Comparison of ENCODE assay signal across 8 cellular contexts in genomic region chr6:21593412-21593926, GRCh38. TPM values are rescaled to one million over a fixed set of nuclear protein-coding genes. Genes with fewer than 3 reads are reported as not detected.
DNase-seq lines count a peak whose midpoint lies in the region; ATAC-seq and TF ChIP-seq lines count a peak whose summit lies in the region.

Gene SOX4 (plus strand): TSS chr6:21593751. CDS start chr6:21594535, 784 bp downstream.

- H3K36me3 ChIP-seq in BLaER1 treated with 17β-estradiol and CSF1 and Interleukin-3, amounts not matched to agents 10 nM and 100 nM, result peaks cover 0 to 37% (median 32%) of the 10 kb centered on the region in 11 experiments; a peak in 16 of 22 replicates
- no peaks in the 10 kb centered on the region for H3K36me3 ChIP-seq in smooth muscle cell (ENCODE audit: low read depth)

- peaks cover 45% of the 10 kb centered on the region for H3K79me2 ChIP-seq in smooth muscle cell (ENCODE audit: low read depth)

- peak within 1 kb of the TSS; percentile 54 for H2AFZ ChIP-seq in smooth muscle cell (ENCODE audit: low read depth)

- H3K9me3 ChIP-seq in BLaER1 treated with 17β-estradiol and CSF1 and Interleukin-3, amounts not matched to agents 10 nM and 100 nM (replicated peaks in 1 of 11), result peaks cover 0 to 9% (median 0%) of the 10 kb centered on the region in 11 experiments; a peak in 3 of 22 replicates
- H3K9me3 ChIP-seq in smooth muscle cell (replicated peaks; ENCODE audit: low read depth), result no peaks in the 10 kb centered on the region

- peaks cover 0 to 53% (median 47%) of the 10 kb centered on the region in 11 experiments; a peak in 16 of 22 replicates for H4K20me1 ChIP-seq in BLaER1 treated with 17β-estradiol and CSF1 and Interleukin-3, amounts not matched to agents 10 nM and 100 nM
- H4K20me1 ChIP-seq in smooth muscle cell (ENCODE audit: low read depth), result peaks cover 42% of the 10 kb centered on the region

- TF ChIP-seq POLR2A in GM19099 (IDR thresholded peaks at IDR 0.05; ENCODE audit: extremely low read depth, insufficient read length, low read depth), result peak; percentile 99

- under 1% methylated on average over 19 of the region's 19 CpGs for WGBS in smooth muscle cell (ENCODE audit: low lambda C conversion rate)

- peaks cover 8% of the 10 kb centered on the region for H3F3A ChIP-seq in smooth muscle cell (ENCODE audit: low read depth)

- DNase-seq in NCI-H2196 (lab: John Stamatoyannopoulos, UW; ENCODE audit: unreplicated experiment) (peak; percentile 95), islet precursor cell (peak; percentile 99), smooth muscle cell (lab: John Stamatoyannopoulos, UW; ENCODE audit: unreplicated experiment) (peak; percentile 58)

- peak within 1 kb of the TSS; percentile 76 to 99 (median 97) for H3K27ac ChIP-seq in BLaER1 treated with 17β-estradiol and CSF1 and Interleukin-3, amounts not matched to agents 10 nM and 100 nM
- H3K27ac ChIP-seq in VCaP, result peak within 1 kb of the TSS; percentile 98
- H3K27ac ChIP-seq in cingulate gyrus (ENCODE audit: low read depth, low read length), result peak within 1 kb of the TSS; percentile 20
- H3K27ac ChIP-seq in smooth muscle cell (ENCODE audit: low read depth), result peak within 1 kb of the TSS; percentile 86

- peaks cover 18 to 25% (median 20%) of the 10 kb centered on the region in 10 experiments for H3K4me1 ChIP-seq in BLaER1 treated with 17β-estradiol and CSF1 and Interleukin-3, amounts not matched to agents 10 nM and 100 nM
- peaks cover 6% of the 10 kb centered on the region for H3K4me1 ChIP-seq in smooth muscle cell (ENCODE audit: low read depth)

- ATAC-seq in HG03196 (IDR thresholded peaks at IDR 0.05; ENCODE audit: unreplicated experiment), result peak; percentile 64

- TF ChIP-seq CTCF in VCaP (conservative IDR thresholded peaks at IDR 0.05) (no peak), smooth muscle cell (IDR thresholded peaks at IDR 0.05; ENCODE audit: borderline replicate concordance, insufficient read depth, poor library complexity, severe bottlenecking) (no peak)

- H3K4me2 ChIP-seq in BLaER1 treated with 17β-estradiol and CSF1 and Interleukin-3, amounts not matched to agents 10 nM and 100 nM, result peak within 1 kb of the TSS; percentile 60 to 96 (median 81)
- peak within 1 kb of the TSS; percentile 98 for H3K4me2 ChIP-seq in smooth muscle cell

- H3K27me3 ChIP-seq in BLaER1 treated with 17β-estradiol and CSF1 and Interleukin-3, amounts not matched to agents 10 nM and 100 nM, result no peaks in the 10 kb centered on the region
- H3K27me3 ChIP-seq in smooth muscle cell (ENCODE audit: low read depth), result no peaks in the 10 kb centered on the region

- peak within 1 kb of the TSS; percentile 89 to 99 (median 98) for H3K9ac ChIP-seq in BLaER1 treated with 17β-estradiol and CSF1 and Interleukin-3, amounts not matched to agents 10 nM and 100 nM
- peak within 1 kb of the TSS; percentile 85 for H3K9ac ChIP-seq in smooth muscle cell (ENCODE audit: low read depth)

- H3K4me3 ChIP-seq in BLaER1 treated with 17β-estradiol and CSF1 and Interleukin-3, amounts not matched to agents 10 nM and 100 nM, result peak within 1 kb of the TSS; percentile 85 to 99 (median 94)
- peak within 1 kb of the TSS; percentile 99 for H3K4me3 ChIP-seq in smooth muscle cell

RNA-seq across cellular contexts. Expression of gene SOX4, which starts in this region (rescaled TPM):
- total RNA-seq in smooth muscle cell, result 109 and 118 TPM in 2 replicates
- 91.6 and 91.9 TPM in 2 replicates for polyA plus RNA-seq in smooth muscle cell

Comparison
In these comparisons a context has a peak if more than half of its experiments do, and no peak if none do; other contexts are left out.
1. Peak in every context shown above with its lines: DNase-seq, ATAC-seq, H3K4me3 ChIP-seq and H3K27ac ChIP-seq.
2. H3K27ac ChIP-seq: peak in every context shown above with its lines; median percentile 98 in VCaP; 97 in BLaER1 treated with 17β-estradiol and CSF1 and Interleukin-3, amounts not matched to agents 10 nM and 100 nM; 86 in smooth muscle cell; 20 in cingulate gyrus.